31 cellular contexts compared by ENCODE assay signal in the genomic region with DNA sequence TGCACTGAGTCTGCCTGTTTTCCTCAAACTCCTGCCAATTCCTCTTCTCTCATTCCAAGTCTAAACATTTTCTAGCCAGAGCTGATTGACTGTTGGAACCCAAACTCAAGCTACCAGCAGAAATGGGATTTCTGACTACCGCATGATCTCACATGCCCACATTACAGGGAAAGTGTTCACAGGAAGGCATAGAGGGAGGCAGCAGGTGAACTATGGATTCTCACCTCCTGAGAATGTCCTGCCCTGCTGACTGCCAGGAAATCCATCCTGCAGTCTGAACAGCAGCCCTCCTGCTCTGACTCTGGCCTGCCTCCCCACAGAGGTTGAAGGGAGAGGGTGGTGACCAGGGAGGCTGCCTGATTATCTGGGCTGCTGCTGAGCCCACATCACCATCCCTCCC. TPM values are rescaled to one million over a fixed set of nuclear protein-coding genes. Genes with fewer than 3 reads are reported as not detected.
"Had no signal": no experiment of that assay in that cellular context is flagged by ENCODE, and none has a peak within 500 bp of the region (broad histone marks: within the 10 kb centered on the region; RNA-seq: fewer than 3 reads in every experiment).

No MANE protein-coding gene starts in this region.

- H3K9me3 ChIP-seq: gastrocnemius medialis, neutrophil, pancreas, right atrium auricular region, stomach, thyroid gland had no signal

- ATAC-seq: esophagus mucosa; gastrocnemius medialis; left lobe of liver; sciatic nerve; stimulated activated effector memory CD8-positive, alpha-beta T cell treated with anti-CD3 and anti-CD28 coated beads, Interleukin-12 subunit alpha, Interleukin-12 subunit beta, amount 100 ng/mL, for 72 hours had no signal

- H3K4me1 ChIP-seq: gastrocnemius medialis, pancreas, right atrium auricular region, stomach, thyroid gland had no signal

- H3K27ac Mint-ChIP-seq: memory B cell; natural killer cell; stimulated activated effector memory CD8-positive, alpha-beta T cell treated with anti-CD3 and anti-CD28 coated beads, Interleukin-12 subunit alpha, Interleukin-12 subunit beta, amount 100 ng/mL, for 72 hours; type B pancreatic cell had no signal

- H3K4me3 Mint-ChIP-seq: memory B cell; natural killer cell; stimulated activated effector memory CD8-positive, alpha-beta T cell treated with anti-CD3 and anti-CD28 coated beads, Interleukin-12 subunit alpha, Interleukin-12 subunit beta, amount 100 ng/mL, for 72 hours; type B pancreatic cell had no signal

- H3K9me3 Mint-ChIP-seq: memory B cell; natural killer cell; stimulated activated effector memory CD8-positive, alpha-beta T cell treated with anti-CD3 and anti-CD28 coated beads, Interleukin-12 subunit alpha, Interleukin-12 subunit beta, amount 100 ng/mL, for 72 hours; type B pancreatic cell had no signal

- DNase-seq: effector CD4-positive, alpha-beta T cell; foreskin fibroblast; natural killer cell; stimulated activated CD4-positive, alpha-beta T cell treated with anti-CD3 and anti-CD28 coated beads, Interleukin-2, amount 100 ng/mL, for 24 hours; stimulated activated CD4-positive, alpha-beta T cell treated with anti-CD3 and anti-CD28 coated beads, Interleukin-4, amount 100 ng/mL, for 24 hours; stimulated activated naive CD4-positive, alpha-beta T cell treated with Interleukin-2 at 50 U/mL for 16 hours; stomach had no signal

- H3K36me3 ChIP-seq: gastrocnemius medialis, pancreas, right atrium auricular region, thyroid gland had no signal

- FAIRE-seq: colon, keratinocyte, pancreas had no signal

- H3K27me3 ChIP-seq: dorsolateral prefrontal cortex, gastrocnemius medialis, neutrophil, pancreas, right atrium auricular region, stomach, thyroid gland had no signal

- H3K4me3 ChIP-seq: dorsolateral prefrontal cortex, gastrocnemius medialis, lung, pancreas, right atrium auricular region, stomach, thyroid gland had no signal

- H3K27me3 Mint-ChIP-seq: memory B cell, progenitor cell of endocrine pancreas, type B pancreatic cell had no signal

- H3K27ac ChIP-seq: dorsolateral prefrontal cortex, epithelial cell of prostate, gastrocnemius medialis, neutrophil, pancreas, right atrium auricular region, stomach, thyroid gland had no signal

- H3K36me3 Mint-ChIP-seq: memory B cell; natural killer cell; stimulated activated effector memory CD8-positive, alpha-beta T cell treated with anti-CD3 and anti-CD28 coated beads, Interleukin-12 subunit alpha, Interleukin-12 subunit beta, amount 100 ng/mL, for 72 hours had no signal

RNA-seq across cellular contexts. Expression of a gene that starts 22.5 kb away (rescaled TPM):
- polyA plus RNA-seq: neural cell had no signal

RNA-seq across cellular contexts. Expression of a gene that starts 29.7 kb away (rescaled TPM):
- total RNA-seq: esophagus mucosa, glomerular endothelial cell, left lobe of liver, omental fat pad, pancreas, progenitor cell of endocrine pancreas, right atrium auricular region, sciatic nerve, skeletal muscle tissue, subcutaneous adipose tissue, temporal lobe, urinary bladder had no signal
- polyA plus RNA-seq: keratinocyte, neural cell, pancreas, stomach had no signal
